In genomic region chr6:31626952-31627351, GRCh38 we compare ENCODE assay signal across 22 cellular contexts. TPM values are rescaled to one million over a fixed set of nuclear protein-coding genes. Genes with fewer than 3 reads are reported as not detected.
"Had no signal": no experiment of that assay in that cellular context is flagged by ENCODE, and none has a peak within 500 bp of the region (broad histone marks: within the 10 kb centered on the region; RNA-seq: fewer than 3 reads in every experiment).

No MANE protein-coding gene starts in this region.

- H3K27ac ChIP-seq: brain microvascular endothelial cell, gastroesophageal sphincter, heart left ventricle, left ventricle myocardium inferior, prostate gland, right atrium auricular region, vagina had no signal

- ATAC-seq: esophagus mucosa; gastroesophageal sphincter; heart left ventricle; stimulated activated naive CD8-positive, alpha-beta T cell treated with anti-CD3 and anti-CD28 coated beads, Interleukin-15, Interleukin-2, amounts not matched to agents 100 U/mL and 50 U/mL, for 24 hours had no signal

- H3K9me3 ChIP-seq: gastroesophageal sphincter, heart left ventricle, left ventricle myocardium inferior, prostate gland, right atrium auricular region, vagina had no signal

- H3K9me3 Mint-ChIP-seq: activated T-helper 1 cell treated with anti-CD3 and anti-CD28 coated beads, Interleukin-12 subunit alpha, Interleukin-12 subunit beta, Interleukin-2, Interleukin-4 antibody, amounts not matched to agents 30 ng/mL and 10 ng/mL and 1 ng/mL, durations not matched to agents 14 hours and 24 hours and 36 hours had no signal

- H3K4me3 ChIP-seq: gastroesophageal sphincter, heart left ventricle, left ventricle myocardium inferior, prostate gland, right atrium auricular region, vagina had no signal

- DNase-seq: activated CD4-positive, alpha-beta T cell treated with anti-CD3 and anti-CD28 coated beads for 48 hours; activated CD8-positive, alpha-beta memory T cell treated with anti-CD3 and anti-CD28 coated beads, Interleukin-2, amount 50 U/mL, for 4 hours; activated naive CD4-positive, alpha-beta T cell; anterior cingulate cortex; brain microvascular endothelial cell; cortex of kidney; heart left ventricle; left ventricle myocardium inferior; mammary epithelial cell; midbrain; stimulated activated CD4-positive, alpha-beta T cell treated with anti-CD3 and anti-CD28 coated beads, Interleukin-12 subunit alpha, Interleukin-12 subunit beta, amount 100 ng/mL, for 4 hours; stimulated activated CD4-positive, alpha-beta T cell treated with anti-CD3 and anti-CD28 coated beads, Interleukin-1b, Interleukin-23, amount 100 ng/mL, for 48 hours; stimulated activated CD8-positive, alpha-beta memory T cell treated with anti-CD3 and anti-CD28 coated beads, Interleukin-4, amount 100 ng/mL, for 48 hours; stimulated activated naive CD8-positive, alpha-beta T cell treated with anti-CD3 and anti-CD28 coated beads, Interleukin-15, Interleukin-2, amounts not matched to agents 100 U/mL and 50 U/mL, for 24 hours; trophoblast cell had no signal

- H3K4me3 Mint-ChIP-seq: activated T-helper 1 cell treated with anti-CD3 and anti-CD28 coated beads, Interleukin-12 subunit alpha, Interleukin-12 subunit beta, Interleukin-2, Interleukin-4 antibody, amounts not matched to agents 30 ng/mL and 10 ng/mL and 1 ng/mL, durations not matched to agents 14 hours and 24 hours and 36 hours had no signal

- H3K4me1 ChIP-seq: prostate gland had no signal

- H3K27me3 ChIP-seq: brain microvascular endothelial cell, gastroesophageal sphincter, heart left ventricle, right atrium auricular region, vagina had no signal

RNA-seq across cellular contexts. Expression of gene AIF1, which starts 11.9 kb away (rescaled TPM):
- total RNA-seq: mammary epithelial cell, myocyte had no signal

RNA-seq across cellular contexts. Expression of gene APOM, which starts 28.7 kb away (rescaled TPM):
- total RNA-seq: vagina had no signal
